ENCODE assay signal across 8 cellular contexts in genomic region chr4:5821665-5822358, GRCh38.
DNase-seq lines count a peak whose midpoint lies in the region; ATAC-seq and TF ChIP-seq lines count a peak whose summit lies in the region.

No MANE protein-coding gene starts in this region.

- no peak overlapping the region for H3K4me3 ChIP-seq in adipocyte (ENCODE audit: low read length)
- H3K4me3 ChIP-seq in right lobe of liver: no peak overlapping the region
- no peak overlapping the region for H3K4me3 ChIP-seq in effector memory CD4-positive, alpha-beta T cell (ENCODE audit: insufficient read depth, low read depth, low read length, poor library complexity, severe bottlenecking)

- peak; percentile 14 for DNase-seq in Ammon's horn (ENCODE audit: low spot score)
- DNase-seq in GM10248 (ENCODE audit: extremely low spot score): no peak
- DNase-seq in adipocyte (ENCODE audit: low read depth): peak; percentile 6
- no peak for DNase-seq in right lobe of liver
- DNase-seq in AG08396 (ENCODE audit: low spot score): no peak
- DNase-seq in NCI-H2081 treated with DMSO at 0.1 percent for 48 hours (lab: John Stamatoyannopoulos, UW): no peak
- DNase-seq in effector memory CD4-positive, alpha-beta T cell: no peak

- no peak for TF ChIP-seq POLR2A in right lobe of liver (IDR thresholded peaks at IDR 0.05)

- CTCF ChIA-PET in GM10248 (lab: Yijun Ruan, JAX): interaction anchor here (0.7 to 2.1 kb wide), 4 partner anchors 9 to 509 kb away, joined by 3 to 11 read pairs (median 4); no protein-coding TSS in a partner anchor

- H3K9me3 ChIP-seq in adipocyte (ENCODE audit: control insufficient read depth, low read length): no peaks in the 10 kb centered on the region
- no peaks in the 10 kb centered on the region for H3K9me3 ChIP-seq in right lobe of liver
- H3K9me3 ChIP-seq in effector memory CD4-positive, alpha-beta T cell (ENCODE audit: control insufficient read depth, low read length): no peaks in the 10 kb centered on the region

- POLR2A ChIA-PET in GM10248 (lab: Yijun Ruan, JAX): no interaction called here

- H3K27ac ChIP-seq in right lobe of liver: no peak overlapping the region
- no peak overlapping the region for H3K27ac ChIP-seq in effector memory CD4-positive, alpha-beta T cell (ENCODE audit: insufficient read depth, low read length, poor library complexity, severe bottlenecking)

- no peaks in the 10 kb centered on the region for H3K27me3 ChIP-seq in adipocyte (replicated peaks; ENCODE audit: control insufficient read depth, insufficient read depth, low read length)
- no peaks in the 10 kb centered on the region for H3K27me3 ChIP-seq in right lobe of liver
- no peaks in the 10 kb centered on the region for H3K27me3 ChIP-seq in effector memory CD4-positive, alpha-beta T cell (replicated peaks; ENCODE audit: control insufficient read depth, insufficient read depth, low read length, poor library complexity, severe bottlenecking)

- peaks cover 58% of the 10 kb centered on the region for H3K36me3 ChIP-seq in adipocyte (ENCODE audit: control insufficient read depth, insufficient read depth, low read length, severe bottlenecking)
- no peaks in the 10 kb centered on the region for H3K36me3 ChIP-seq in right lobe of liver
- no peaks in the 10 kb centered on the region for H3K36me3 ChIP-seq in effector memory CD4-positive, alpha-beta T cell (ENCODE audit: control insufficient read depth, insufficient read depth, low read length)

- H3K4me1 ChIP-seq in adipocyte (ENCODE audit: control insufficient read depth, insufficient read depth, low read length): peaks cover under 1% of the 10 kb centered on the region
- H3K4me1 ChIP-seq in right lobe of liver: no peaks in the 10 kb centered on the region
- H3K4me1 ChIP-seq in effector memory CD4-positive, alpha-beta T cell (ENCODE audit: control insufficient read depth, insufficient read depth, low read length, poor library complexity, severe bottlenecking): no peaks in the 10 kb centered on the region

- intact Hi-C loops in right lobe of liver (cut with DNase I): no loop called here

- TF ChIP-seq CTCF in GM10248 (IDR thresholded peaks at IDR 0.05; ENCODE audit: control extremely low read depth, extremely low read depth, low read depth, missing control alignments): peak; percentile 49
- TF ChIP-seq CTCF in right lobe of liver (IDR thresholded peaks at IDR 0.05): peak in 3 of 4 donors; percentile 32 to 43 (median 32)

- no peak overlapping the region for H3K9ac ChIP-seq in adipocyte (ENCODE audit: low read length)

- 56% methylated on average over 10 of the region's 18 CpGs for WGBS in right lobe of liver (ENCODE audit: insufficient coverage, low coverage, low lambda C conversion rate, missing lambda C conversion rate)

- ATAC-seq in right lobe of liver (no peak), HG02610 (IDR thresholded peaks at IDR 0.05; ENCODE audit: unreplicated experiment) (no peak)

Comparison
In these comparisons a context has a peak if more than half of its experiments do, and no peak if none do; other contexts are left out.
1. DNase-seq: peak in Ammon's horn (single experiment) and adipocyte (single experiment); none in GM10248 (single experiment), right lobe of liver (0 of 3), AG08396 (single experiment), NCI-H2081 treated with DMSO at 0.1 percent for 48 hours (single experiment) and effector memory CD4-positive, alpha-beta T cell (0 of 3).